18 cellular contexts compared by ENCODE assay signal in the genomic region with DNA sequence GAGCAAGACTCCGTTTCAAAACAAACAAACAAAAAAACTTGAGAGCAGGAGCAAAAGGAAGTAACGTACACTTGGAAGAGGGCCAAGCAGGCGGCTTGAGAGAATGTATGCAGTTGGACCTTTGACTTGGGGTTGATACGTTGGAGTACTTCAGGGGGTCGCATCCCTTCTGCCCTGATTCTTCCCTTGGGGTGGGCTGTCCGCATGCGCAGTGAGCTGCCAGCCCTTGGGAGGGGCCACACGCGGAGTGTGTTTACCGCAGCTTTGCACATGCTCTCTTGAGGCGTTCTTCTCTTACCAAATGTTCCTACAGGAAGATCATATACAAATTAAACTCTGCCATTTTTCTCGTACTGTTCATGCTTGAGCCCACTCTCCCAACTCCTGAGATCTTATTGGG. TPM values are rescaled to one million over a fixed set of nuclear protein-coding genes. Genes with fewer than 3 reads are reported as not detected.
A peak's percentile ranks its signal among the peaks of the same experiment; 100 is the strongest.
DNase-seq lines count a peak whose midpoint lies in the region; ATAC-seq and TF ChIP-seq lines count a peak whose summit lies in the region.
"Had no signal": no experiment of that assay in that cellular context is flagged by ENCODE, and none has a peak within 500 bp of the region (broad histone marks: within the 10 kb centered on the region; RNA-seq: fewer than 3 reads in every experiment).

No MANE protein-coding gene starts in this region.

- no peak for TF ChIP-seq CTCF in breast epithelium (IDR thresholded peaks at IDR 0.05)
- TF ChIP-seq CTCF in fibroblast of villous mesenchyme (IDR thresholded peaks at IDR 0.05; ENCODE audit: insufficient read depth, low read depth, low read length): no peak
- no peak for TF ChIP-seq CTCF in testis (IDR thresholded peaks at IDR 0.05)
- no peak for TF ChIP-seq CTCF in adrenal gland (IDR thresholded peaks at IDR 0.05)

- no peaks in the 10 kb centered on the region for H3K36me3 ChIP-seq in breast epithelium
- no peaks in the 10 kb centered on the region for H3K36me3 ChIP-seq in testis (ENCODE audit: low read depth, missing control alignments)
- H3K36me3 ChIP-seq in adrenal gland (replicated peaks in 1 of 2): no peaks in the 10 kb centered on the region
- H3K36me3 ChIP-seq: BLaER1 treated with 17β-estradiol and CSF1 and Interleukin-3, amounts not matched to agents 10 nM and 100 nM; HAP-1 had no signal

- H3K4me3 ChIP-seq in breast epithelium (no peak overlapping the region), fibroblast of villous mesenchyme (ENCODE audit: low read depth, low read length) (peak overlapping the region; percentile 41), testis (peak overlapping the region; percentile 34 to 41), adrenal gland (no peak overlapping the region)
- H3K4me3 ChIP-seq: BLaER1 treated with 17β-estradiol and CSF1 and Interleukin-3, amounts not matched to agents 10 nM and 100 nM; HAP-1 had no signal

- H3K9me3 ChIP-seq in breast epithelium (no peaks in the 10 kb centered on the region), testis (no peaks in the 10 kb centered on the region), adrenal gland (replicated peaks in 1 of 3) (no peaks in the 10 kb centered on the region)
- H3K9me3 ChIP-seq: HAP-1 had no signal

- in situ Hi-C loops in T47D (cut with HindIII; ENCODE audit: low pct_unique_long_range_greater_than_20kb, low sequenced_read_pairs): no loop called here

- no peak for TF ChIP-seq POLR2A in breast epithelium (IDR thresholded peaks at IDR 0.05)
- TF ChIP-seq POLR2A in testis (IDR thresholded peaks at IDR 0.05): no peak
- TF ChIP-seq POLR2A in adrenal gland (IDR thresholded peaks at IDR 0.05): no peak

- no peaks in the 10 kb centered on the region for H3K4me1 ChIP-seq in breast epithelium
- no peaks in the 10 kb centered on the region for H3K4me1 ChIP-seq in testis
- no peaks in the 10 kb centered on the region for H3K4me1 ChIP-seq in adrenal gland (replicated peaks in 1 of 2)
- H3K4me1 ChIP-seq: HAP-1 had no signal

- intact Hi-C loops in breast epithelium (cut with DNase I; ENCODE audit: low total_unique reads): no loop called here
- intact Hi-C loops in testis (cut with DNase I; ENCODE audit: low total_unique reads): no loop called here
- intact Hi-C loops in adrenal gland (cut with DNase I): no loop called here

- no peak for ATAC-seq in GM18907 (IDR thresholded peaks at IDR 0.05; ENCODE audit: unreplicated experiment)

- H3K27me3 ChIP-seq in breast epithelium: no peaks in the 10 kb centered on the region
- H3K27me3 ChIP-seq in testis: no peaks in the 10 kb centered on the region
- H3K27me3 ChIP-seq in adrenal gland: no peaks in the 10 kb centered on the region
- H3K27me3 ChIP-seq: BLaER1 treated with 17β-estradiol and CSF1 and Interleukin-3, amounts not matched to agents 10 nM and 100 nM had no signal

- DNase-seq in T47D (ENCODE audit: low read depth in 1 of 2, low spot score in 1 of 2) (peak; percentile 2 to 54), breast epithelium (ENCODE audit: low spot score in 2 of 2) (no peak), NCI-H345 (lab: John Stamatoyannopoulos, UW) (peak; percentile 65), fibroblast of villous mesenchyme (ENCODE audit: low read depth) (peak; percentile 33), testis (peak; percentile 67), adrenal gland (no peak)
- no peak for DNase-seq in stimulated activated naive CD4-positive, alpha-beta T cell (lab: John Stamatoyannopoulos, UW)
- DNase-seq: CD8-positive, alpha-beta memory T cell; COR-L47; DMS 273 treated with DMSO at 0.1 percent for 48 hours; DMS79 treated with DMSO at 0.1 percent for 48 hours; GF-D8; IMR-90; KBM-7 had no signal

- H3K27ac ChIP-seq in breast epithelium (no peak overlapping the region), testis (no peak overlapping the region), adrenal gland (no peak overlapping the region)
- H3K27ac ChIP-seq: BLaER1 treated with 17β-estradiol and CSF1 and Interleukin-3, amounts not matched to agents 10 nM and 100 nM; HL-60 had no signal

- WGBS in testis, 2 donors: 68 to 71% methylated on average over 12 of the region's 12 CpGs
- 86 to 88% (median 87%) methylated on average over 12 of the region's 12 CpGs for WGBS in adrenal gland, 4 donors

RNA-seq across cellular contexts. Expression of gene SOCS6, which starts 38.1 kb away (rescaled TPM):
- total RNA-seq in breast epithelium (10 to 100 TPM; 17.9 to 32.9 (median 20.6) TPM), fibroblast of villous mesenchyme (30.9 and 34.5 TPM in 2 replicates), testis (10 to 100 TPM; 20.9 to 22.9 TPM), adrenal gland (10 to 100 TPM; 14.2 to 25.5 (median 19.5) TPM)
- polyA plus RNA-seq in testis (ENCODE audit: insufficient read depth, low read depth, low replicate concordance) (12.7 TPM), adrenal gland (10 to 100 TPM in 1 of 3 donors, 1 to 10 TPM in 2; 4.3 to 16.1 (median 4.9) TPM)

RNA-seq across cellular contexts. Expression of gene RTTN, which starts 45.3 kb away (rescaled TPM):
- total RNA-seq in breast epithelium (10 to 100 TPM; 14.7 to 35.0 (median 29.8) TPM), fibroblast of villous mesenchyme (15.1 and 24.2 TPM in 2 replicates), testis (10 to 100 TPM; 40.1 to 67.0 TPM), adrenal gland (10 to 100 TPM in 4 of 8 donors, 1 to 10 TPM in 4; 4.0 to 22.5 (median 8.9) TPM)
- polyA plus RNA-seq in testis (ENCODE audit: insufficient read depth, low read depth, low replicate concordance) (23.1 TPM), adrenal gland (1 to 10 TPM; 4.1 to 7.9 (median 7.1) TPM)

Comparison
In these comparisons a context has a peak if more than half of its experiments do, and no peak if none do; other contexts are left out.
1. DNase-seq: peak in T47D (2 of 2), NCI-H345 (single experiment), fibroblast of villous mesenchyme (single experiment) and testis (single experiment); none in breast epithelium (0 of 2), stimulated activated naive CD4-positive, alpha-beta T cell (0 of 6) and adrenal gland (0 of 7).
2. H3K4me3 ChIP-seq: peak in fibroblast of villous mesenchyme (single experiment) and testis (2 of 2); none in breast epithelium (0 of 3) and adrenal gland (0 of 4).